ENCODE assay signal across 13 cellular contexts in the genomic region with DNA sequence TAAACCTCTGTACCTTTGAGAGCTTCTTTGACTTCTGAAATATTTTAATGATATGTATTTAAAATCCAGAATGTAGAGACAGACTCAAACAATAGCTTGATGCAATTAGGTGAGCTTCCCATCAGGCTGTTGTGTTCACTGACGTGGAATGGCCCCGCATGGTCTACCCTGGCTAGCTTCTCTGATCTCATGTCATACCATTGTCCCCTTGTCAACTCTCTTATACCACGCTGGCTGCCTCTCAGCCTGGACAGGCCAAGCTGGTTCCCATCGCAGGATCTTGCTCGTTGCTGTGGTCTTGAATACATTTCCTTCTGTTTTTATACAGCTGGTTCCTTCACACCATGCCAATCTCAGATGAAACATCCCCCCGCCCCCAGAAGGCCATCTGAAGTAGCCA.
"Had no signal": no experiment of that assay in that cellular context is flagged by ENCODE, and none has a peak within 500 bp of the region (broad histone marks: within the 10 kb centered on the region; RNA-seq: fewer than 3 reads in every experiment).

No MANE protein-coding gene starts in this region.

- H3K4me2 ChIP-seq: hepatocyte had no signal

- H3K4me1 ChIP-seq: foreskin keratinocyte, right atrium auricular region, testis, tibial nerve, upper lobe of right lung had no signal

- H3K79me2 ChIP-seq: hepatocyte had no signal

- H3K27me3 ChIP-seq: foreskin keratinocyte, hepatocyte, neutrophil, right atrium auricular region, testis, tibial nerve, upper lobe of right lung had no signal

- DNase-seq: dermis blood vessel endothelial cell; endodermal cell; erythroblast; foreskin keratinocyte; mucosa of descending colon; stimulated activated CD4-positive, alpha-beta T cell treated with anti-CD3 and anti-CD28 coated beads, Interleukin-4, amount 100 ng/mL, for 1 hour; stimulated activated CD8-positive, alpha-beta memory T cell treated with anti-CD3 and anti-CD28 coated beads, Interleukin-4, amount 100 ng/mL, for 48 hours; testis; upper lobe of right lung had no signal

- H3K36me3 ChIP-seq: neutrophil, right atrium auricular region, tibial nerve, upper lobe of right lung had no signal

- H3K27ac ChIP-seq: foreskin keratinocyte, hepatocyte, neutrophil, right atrium auricular region, testis, tibial nerve, upper lobe of right lung had no signal

- H2AFZ ChIP-seq: hepatocyte had no signal

- H3K9me3 ChIP-seq: mucosa of descending colon, neutrophil, right atrium auricular region, testis, tibial nerve, upper lobe of right lung had no signal

- H3K4me3 ChIP-seq: hepatocyte, mucosa of descending colon, right atrium auricular region, testis, tibial nerve, upper lobe of right lung had no signal
